In the genomic region with DNA sequence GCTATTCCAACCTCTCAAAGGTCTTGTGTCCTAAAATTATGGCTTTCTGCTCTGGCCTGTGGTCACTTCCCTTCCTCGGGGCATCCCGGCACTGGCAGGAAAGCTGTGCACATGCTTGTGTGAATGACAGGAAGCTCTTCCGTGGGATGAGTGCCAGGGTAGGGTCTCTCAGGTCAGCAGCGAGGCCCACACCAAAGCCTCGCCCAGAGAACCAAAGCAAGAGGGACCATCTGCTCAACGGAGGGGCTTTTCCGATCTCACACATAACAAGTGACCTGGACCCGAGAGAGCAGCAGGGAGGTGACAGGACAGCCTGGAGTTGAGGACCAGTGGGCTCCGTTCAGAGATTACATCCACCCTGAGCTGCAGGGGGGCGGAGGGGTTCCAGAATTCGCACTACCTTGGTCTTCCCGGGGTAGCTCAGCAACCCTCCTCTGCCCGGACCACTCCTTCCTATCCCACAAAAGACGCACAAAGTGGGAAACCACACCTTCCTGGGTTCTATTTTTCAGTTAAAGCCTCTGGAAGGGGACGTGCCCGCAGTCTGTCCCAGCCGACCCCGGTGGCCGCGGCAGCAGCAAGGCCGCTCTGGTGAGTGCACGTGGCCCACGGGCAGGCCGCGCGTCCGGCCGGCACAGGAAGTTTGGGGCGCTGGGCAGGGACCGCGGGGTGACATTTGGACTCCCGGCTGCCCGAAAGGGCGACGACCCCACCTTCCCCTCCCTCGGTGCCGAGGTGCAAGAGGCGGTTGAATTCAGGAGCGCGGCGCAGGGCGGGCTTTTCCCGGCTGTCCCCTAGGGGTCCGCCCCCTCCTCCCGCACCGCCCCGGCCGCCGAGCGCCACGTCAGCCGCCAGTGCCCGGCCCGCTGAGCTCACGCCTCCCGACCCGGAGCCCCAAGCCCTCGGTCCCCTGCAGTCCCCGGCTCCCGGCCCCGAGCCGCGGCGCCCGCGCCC, we compare ENCODE assay signal across 8 cellular contexts. TPM values are rescaled to one million over a fixed set of nuclear protein-coding genes. Genes with fewer than 3 reads are reported as not detected.
A peak's percentile ranks its signal among the peaks of the same experiment; 100 is the strongest.
DNase-seq lines count a peak whose midpoint lies in the region; ATAC-seq and TF ChIP-seq lines count a peak whose summit lies in the region.

No MANE protein-coding gene starts in this region.

- peak; percentile 59 for ATAC-seq in DND-41 (ENCODE audit: insufficient read depth, low read depth)
- ATAC-seq in GM21576 (IDR thresholded peaks at IDR 0.05; ENCODE audit: unreplicated experiment), result peak; percentile 29
- peak; percentile 51 for ATAC-seq in activated B cell treated with CpG ODN at 0.5 μM for 24 hours (ENCODE audit: low read depth)
- ATAC-seq in lung (ENCODE audit: insufficient read depth, low FRiP score), result peak; percentile 59

- no peaks in the 10 kb centered on the region for H3K9me3 Mint-ChIP-seq in activated B cell treated with CpG ODN at 0.5 μM for 24 hours

- peak overlapping the region; percentile 92 for H3K4me2 ChIP-seq in DND-41 (ENCODE audit: insufficient read depth, low read length)

- no peak for TF ChIP-seq RAD21 in Ishikawa (IDR thresholded peaks at IDR 0.05; ENCODE audit: low read depth)

- POLR2A ChIA-PET in activated B cell treated with CpG ODN at 0.5 μM for 24 hours (lab: Charles Lee), result interaction anchor here (1.0 to 1.7 kb wide), 2 partner anchors 9 to 23 kb away, joined by 3 to 8 read pairs; no protein-coding TSS in a partner anchor

- intact Hi-C loops in activated B cell treated with CpG ODN at 0.5 μM for 24 hours (cut with micrococcal nuclease), result loop anchor here (1.0 to 5.0 kb wide), 4 partner anchors 24 to 193 kb away; a partner anchor contains a TSS

- peaks cover 7% of the 10 kb centered on the region for H3K36me3 Mint-ChIP-seq in activated B cell treated with CpG ODN at 0.5 μM for 24 hours (ENCODE audit: low read depth)

- no peaks in the 10 kb centered on the region for H3K27me3 Mint-ChIP-seq in activated B cell treated with CpG ODN at 0.5 μM for 24 hours

- peak overlapping the region; percentile 79 for H2AFZ ChIP-seq in DND-41 (ENCODE audit: low read depth, low read length)

- DNase-seq in DND-41 (peak; percentile 54), activated B cell treated with CpG ODN at 0.5 μM for 24 hours (peak; percentile 44), lung (ENCODE audit: low spot score) (peak; percentile 57), epidermal melanocyte (ENCODE audit: insufficient read length, low spot score) (no peak)
- DNase-seq in stimulated activated CD8-positive, alpha-beta memory T cell treated with anti-CD3 and anti-CD28 coated beads, Interleukin-4, amount 100 ng/mL, for 48 hours, result peak; percentile 72

- H3K36me3 ChIP-seq in DND-41 (ENCODE audit: insufficient read depth, low read length) (peaks cover 18% of the 10 kb centered on the region), duodenal mucosa (ENCODE audit: control insufficient read depth in 1 of 2, insufficient read depth in 2 of 2, low read length in 2 of 2) (peaks cover 5 to 7% of the 10 kb centered on the region in 2 donors), lung (ENCODE audit: control insufficient read depth in 2 of 2, insufficient read depth in 2 of 2, low read length in 2 of 2) (peaks cover 0 to 2% of the 10 kb centered on the region in 2 donors)

- H3K27ac Mint-ChIP-seq in activated B cell treated with CpG ODN at 0.5 μM for 24 hours, result peak overlapping the region; percentile 69

- CTCF ChIA-PET in activated B cell treated with CpG ODN at 0.5 μM for 24 hours (lab: Charles Lee), result interaction anchor here (1.1 kb wide), 1 partner anchor 23 kb away, joined by 3 read pairs; no protein-coding TSS in a partner anchor

- H3K9ac ChIP-seq in DND-41 (ENCODE audit: low read depth, low read length) (peak overlapping the region; percentile 88), duodenal mucosa (ENCODE audit: low read depth in 1 of 2, low read length in 2 of 2) (peak overlapping the region; percentile 81 to 82)

- H3K27ac ChIP-seq in DND-41 (ENCODE audit: low read length) (peak overlapping the region; percentile 76), duodenal mucosa (ENCODE audit: low read depth, low read length) (peak overlapping the region; percentile 67), lung (ENCODE audit: low read depth in 1 of 2, low read length in 1 of 2) (peak overlapping the region; percentile 78 to 84)

- H3K4me3 Mint-ChIP-seq in activated B cell treated with CpG ODN at 0.5 μM for 24 hours, result peak overlapping the region; percentile 85

- no peak for TF ChIP-seq EP300 in Ishikawa (IDR thresholded peaks at IDR 0.05; ENCODE audit: borderline replicate concordance)

- WGBS in lung, 2 donors, result 2 to 3% methylated on average over 48 to 66 of the region's 66 CpGs

- peaks cover 57% of the 10 kb centered on the region for H3K79me2 ChIP-seq in DND-41 (ENCODE audit: insufficient read depth, low read length)

- H3K4me3 ChIP-seq in DND-41 (ENCODE audit: low read depth in 1 of 2, low read length in 2 of 2) (peak overlapping the region; percentile 89 to 91), duodenal mucosa (ENCODE audit: low read depth in 1 of 2, low read length in 2 of 2) (peak overlapping the region; percentile 78 to 89), lung (peak overlapping the region; percentile 84)

- TF ChIP-seq CTCF in DND-41 (IDR thresholded peaks at IDR 0.05; ENCODE audit: borderline replicate concordance, extremely low read depth, low read length, poor library complexity, severe bottlenecking) (no peak), activated B cell treated with CpG ODN at 0.5 μM for 24 hours (IDR thresholded peaks at IDR 0.05) (no peak), lung (IDR thresholded peaks at IDR 0.05; ENCODE audit: control extremely low read depth, extremely low read depth) (no peak)

- H3K9me3 ChIP-seq in DND-41 (ENCODE audit: insufficient read depth, low read length, severe bottlenecking) (no peaks in the 10 kb centered on the region), duodenal mucosa (ENCODE audit: control insufficient read depth in 1 of 2, low read length in 2 of 2) (no peaks in the 10 kb centered on the region), lung (ENCODE audit: control insufficient read depth in 2 of 2, insufficient read depth in 1 of 2, low read length in 1 of 2) (no peaks in the 10 kb centered on the region)

- peaks cover 32% of the 10 kb centered on the region for H3K4me1 Mint-ChIP-seq in activated B cell treated with CpG ODN at 0.5 μM for 24 hours

- H4K20me1 ChIP-seq in DND-41 (ENCODE audit: insufficient read depth, low read length), result peaks cover 28% of the 10 kb centered on the region; the same call in 1 of the 2 replicates

- H3K27me3 ChIP-seq in DND-41 (ENCODE audit: insufficient read depth, low read length, poor library complexity), result no peaks in the 10 kb centered on the region
- no peaks in the 10 kb centered on the region for H3K27me3 ChIP-seq in duodenal mucosa (ENCODE audit: control insufficient read depth in 1 of 2, insufficient read depth in 2 of 2, low read length in 2 of 2)
- H3K27me3 ChIP-seq in lung (ENCODE audit: control insufficient read depth, insufficient read depth), result no peaks in the 10 kb centered on the region

- H3K4me1 ChIP-seq in DND-41 (ENCODE audit: insufficient read depth, low read length) (peaks cover 32% of the 10 kb centered on the region), duodenal mucosa (ENCODE audit: control insufficient read depth in 1 of 2, insufficient read depth in 2 of 2, low read length in 2 of 2) (peaks cover 18 to 29% of the 10 kb centered on the region in 2 donors), lung (ENCODE audit: control insufficient read depth in 2 of 2, insufficient read depth in 2 of 2, low read length in 2 of 2) (peaks cover 9 to 10% of the 10 kb centered on the region in 2 donors)

TF ChIP-seq in Ishikawa, 13 proteins besides CTCF, POLR2A, EP300 and RAD21 (continues in another document):
- TF ChIP-seq YY1 (IDR thresholded peaks at IDR 0.05; ENCODE audit: low read depth) (peak; percentile 27; the same call in 1 of the 2 replicates), TAF1 (IDR thresholded peaks at IDR 0.05; ENCODE audit: low read depth) (peak; percentile 37; the same call in 1 of the 2 replicates), ZBTB7A (IDR thresholded peaks at IDR 0.05; ENCODE audit: low read depth) (peak; percentile 33; the same call in 1 of the 2 replicates), TEAD4 (IDR thresholded peaks at IDR 0.05) (no peak), FOXM1 (IDR thresholded peaks at IDR 0.05; ENCODE audit: borderline replicate concordance, low read depth) (no peak), TCF12 (IDR thresholded peaks at IDR 0.05; ENCODE audit: low read depth) (no peak), CREB1 (IDR thresholded peaks at IDR 0.05; ENCODE audit: low read depth) (no peak)
- TF ChIP-seq, protein P1, sequence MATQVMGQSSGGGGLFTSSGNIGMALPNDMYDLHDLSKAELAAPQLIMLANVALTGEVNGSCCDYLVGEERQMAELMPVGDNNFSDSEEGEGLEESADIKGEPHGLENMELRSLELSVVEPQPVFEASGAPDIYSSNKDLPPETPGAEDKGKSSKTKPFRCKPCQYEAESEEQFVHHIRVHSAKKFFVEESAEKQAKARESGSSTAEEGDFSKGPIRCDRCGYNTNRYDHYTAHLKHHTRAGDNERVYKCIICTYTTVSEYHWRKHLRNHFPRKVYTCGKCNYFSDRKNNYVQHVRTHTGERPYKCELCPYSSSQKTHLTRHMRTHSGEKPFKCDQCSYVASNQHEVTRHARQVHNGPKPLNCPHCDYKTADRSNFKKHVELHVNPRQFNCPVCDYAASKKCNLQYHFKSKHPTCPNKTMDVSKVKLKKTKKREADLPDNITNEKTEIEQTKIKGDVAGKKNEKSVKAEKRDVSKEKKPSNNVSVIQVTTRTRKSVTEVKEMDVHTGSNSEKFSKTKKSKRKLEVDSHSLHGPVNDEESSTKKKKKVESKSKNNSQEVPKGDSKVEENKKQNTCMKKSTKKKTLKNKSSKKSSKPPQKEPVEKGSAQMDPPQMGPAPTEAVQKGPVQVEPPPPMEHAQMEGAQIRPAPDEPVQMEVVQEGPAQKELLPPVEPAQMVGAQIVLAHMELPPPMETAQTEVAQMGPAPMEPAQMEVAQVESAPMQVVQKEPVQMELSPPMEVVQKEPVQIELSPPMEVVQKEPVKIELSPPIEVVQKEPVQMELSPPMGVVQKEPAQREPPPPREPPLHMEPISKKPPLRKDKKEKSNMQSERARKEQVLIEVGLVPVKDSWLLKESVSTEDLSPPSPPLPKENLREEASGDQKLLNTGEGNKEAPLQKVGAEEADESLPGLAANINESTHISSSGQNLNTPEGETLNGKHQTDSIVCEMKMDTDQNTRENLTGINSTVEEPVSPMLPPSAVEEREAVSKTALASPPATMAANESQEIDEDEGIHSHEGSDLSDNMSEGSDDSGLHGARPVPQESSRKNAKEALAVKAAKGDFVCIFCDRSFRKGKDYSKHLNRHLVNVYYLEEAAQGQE (IDR thresholded peaks at IDR 0.05; ENCODE audit: low read depth), result no peak
- TF ChIP-seq, protein P2, sequence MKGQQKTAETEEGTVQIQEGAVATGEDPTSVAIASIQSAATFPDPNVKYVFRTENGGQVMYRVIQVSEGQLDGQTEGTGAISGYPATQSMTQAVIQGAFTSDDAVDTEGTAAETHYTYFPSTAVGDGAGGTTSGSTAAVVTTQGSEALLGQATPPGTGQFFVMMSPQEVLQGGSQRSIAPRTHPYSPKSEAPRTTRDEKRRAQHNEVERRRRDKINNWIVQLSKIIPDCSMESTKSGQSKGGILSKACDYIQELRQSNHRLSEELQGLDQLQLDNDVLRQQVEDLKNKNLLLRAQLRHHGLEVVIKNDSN (IDR thresholded peaks at IDR 0.05), result peak; percentile 62

RNA-seq across cellular contexts. Expression of a gene that starts 1.0 kb away (rescaled TPM):
- total RNA-seq in activated B cell treated with CpG ODN at 0.5 μM for 24 hours (68.2 TPM in 2 replicates), lung (100 to 1,000 TPM; 115 to 177 TPM)
- polyA plus RNA-seq in lung, result 100 to 1,000 TPM in 1 of 2 donors, 10 to 100 TPM in 1; 79.2 to 131 TPM
